In genomic region chr15:38035701-38036100, GRCh38 we compare ENCODE assay signal across 14 cellular contexts.
"Had no signal": no experiment of that assay in that cellular context is flagged by ENCODE, and none has a peak within 500 bp of the region (broad histone marks: within the 10 kb centered on the region; RNA-seq: fewer than 3 reads in every experiment).

No MANE protein-coding gene starts in this region.

- H2AFZ ChIP-seq: parathyroid adenoma had no signal

- H3K9ac ChIP-seq: parathyroid adenoma had no signal

- H3K36me3 ChIP-seq: brain microvascular endothelial cell, gastrocnemius medialis, heart right ventricle, left ventricle myocardium inferior had no signal

- H3K4me1 ChIP-seq: gastrocnemius medialis, heart right ventricle, left ventricle myocardium inferior, parathyroid adenoma had no signal

- H3K27ac ChIP-seq: brain microvascular endothelial cell, dorsolateral prefrontal cortex, gastrocnemius medialis, heart right ventricle, left ventricle myocardium inferior, parathyroid adenoma had no signal

- H3K4me3 ChIP-seq: dorsolateral prefrontal cortex, gastrocnemius medialis, heart right ventricle, left ventricle myocardium inferior had no signal

- H3K79me2 ChIP-seq: parathyroid adenoma had no signal

- DNase-seq: activated effector memory CD4-positive, alpha-beta T cell treated with anti-CD3 and anti-CD28 coated beads, Interleukin-2, amount 50 U/mL, for 16 hours; activated naive CD8-positive, alpha-beta T cell treated with anti-CD3 and anti-CD28 coated beads for 36 hours; activated T-cell treated with anti-CD3 and anti-CD28 coated beads, Interleukin-2, amount 50 U/mL, for 24 hours; brain microvascular endothelial cell; dorsolateral prefrontal cortex; gastrocnemius medialis; heart right ventricle; islet precursor cell; left ventricle myocardium inferior; stimulated activated CD4-positive, alpha-beta T cell treated with anti-CD3 and anti-CD28 coated beads, Interleukin-15, amount 100 ng/mL, for 24 hours; stimulated activated CD4-positive, alpha-beta T cell treated with anti-CD3 and anti-CD28 coated beads, Interleukin-4, amount 100 ng/mL, for 24 hours had no signal

- ATAC-seq: activated CD4-positive, CD25-positive, alpha-beta regulatory T cell treated with anti-CD3 and anti-CD28 coated beads, Interleukin-2, amount 50 U/mL, for 24 hours; esophagus mucosa; gastrocnemius medialis; heart right ventricle had no signal

- H3K27me3 ChIP-seq: brain microvascular endothelial cell, dorsolateral prefrontal cortex, gastrocnemius medialis had no signal

- H3K9me3 ChIP-seq: gastrocnemius medialis, heart right ventricle, left ventricle myocardium inferior had no signal
